Comparison of ENCODE assay signal across 1 cellular context in the genomic region with DNA sequence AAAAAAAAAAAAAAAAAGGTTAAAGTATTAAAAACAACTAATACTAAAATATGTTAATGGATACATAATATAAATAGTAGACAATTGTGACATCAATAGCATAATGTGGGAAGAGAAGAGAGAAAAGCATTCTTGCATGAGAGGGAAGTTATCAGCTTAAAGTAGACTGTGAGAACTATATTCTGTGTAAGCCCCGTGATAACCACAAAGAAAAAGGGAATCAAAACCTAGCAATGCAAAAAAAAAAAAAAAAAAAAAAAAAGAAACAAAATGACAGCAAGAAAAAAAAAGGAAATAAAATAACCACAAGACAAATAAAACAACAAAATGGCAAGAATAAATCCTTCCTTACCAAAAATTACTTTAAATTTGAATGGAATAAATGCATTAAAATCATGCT.
TF ChIP-seq lines count a peak whose summit lies in the region.

No MANE protein-coding gene starts in this region.

TF ChIP-seq in GM23338, 12 proteins besides CTCF, POLR2A, EP300 and RAD21 (continued from another document):
- no peak for TF ChIP-seq ZNF331 (CRISPR knock-in tag; IDR thresholded peaks at IDR 0.05; ENCODE audit: low read depth)
- TF ChIP-seq, protein P1, sequence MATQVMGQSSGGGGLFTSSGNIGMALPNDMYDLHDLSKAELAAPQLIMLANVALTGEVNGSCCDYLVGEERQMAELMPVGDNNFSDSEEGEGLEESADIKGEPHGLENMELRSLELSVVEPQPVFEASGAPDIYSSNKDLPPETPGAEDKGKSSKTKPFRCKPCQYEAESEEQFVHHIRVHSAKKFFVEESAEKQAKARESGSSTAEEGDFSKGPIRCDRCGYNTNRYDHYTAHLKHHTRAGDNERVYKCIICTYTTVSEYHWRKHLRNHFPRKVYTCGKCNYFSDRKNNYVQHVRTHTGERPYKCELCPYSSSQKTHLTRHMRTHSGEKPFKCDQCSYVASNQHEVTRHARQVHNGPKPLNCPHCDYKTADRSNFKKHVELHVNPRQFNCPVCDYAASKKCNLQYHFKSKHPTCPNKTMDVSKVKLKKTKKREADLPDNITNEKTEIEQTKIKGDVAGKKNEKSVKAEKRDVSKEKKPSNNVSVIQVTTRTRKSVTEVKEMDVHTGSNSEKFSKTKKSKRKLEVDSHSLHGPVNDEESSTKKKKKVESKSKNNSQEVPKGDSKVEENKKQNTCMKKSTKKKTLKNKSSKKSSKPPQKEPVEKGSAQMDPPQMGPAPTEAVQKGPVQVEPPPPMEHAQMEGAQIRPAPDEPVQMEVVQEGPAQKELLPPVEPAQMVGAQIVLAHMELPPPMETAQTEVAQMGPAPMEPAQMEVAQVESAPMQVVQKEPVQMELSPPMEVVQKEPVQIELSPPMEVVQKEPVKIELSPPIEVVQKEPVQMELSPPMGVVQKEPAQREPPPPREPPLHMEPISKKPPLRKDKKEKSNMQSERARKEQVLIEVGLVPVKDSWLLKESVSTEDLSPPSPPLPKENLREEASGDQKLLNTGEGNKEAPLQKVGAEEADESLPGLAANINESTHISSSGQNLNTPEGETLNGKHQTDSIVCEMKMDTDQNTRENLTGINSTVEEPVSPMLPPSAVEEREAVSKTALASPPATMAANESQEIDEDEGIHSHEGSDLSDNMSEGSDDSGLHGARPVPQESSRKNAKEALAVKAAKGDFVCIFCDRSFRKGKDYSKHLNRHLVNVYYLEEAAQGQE (IDR thresholded peaks at IDR 0.05; ENCODE audit: unreplicated experiment), result no peak
- no peak for TF ChIP-seq NANOG (IDR thresholded peaks at IDR 0.05; ENCODE audit: borderline replicate concordance)
- no peak for TF ChIP-seq POLR2AphosphoS5 (IDR thresholded peaks at IDR 0.05; ENCODE audit: low read depth)
- TF ChIP-seq EZH2 (IDR thresholded peaks at IDR 0.05; ENCODE audit: low read depth, unreplicated experiment), result no peak
- TF ChIP-seq, protein P2, sequence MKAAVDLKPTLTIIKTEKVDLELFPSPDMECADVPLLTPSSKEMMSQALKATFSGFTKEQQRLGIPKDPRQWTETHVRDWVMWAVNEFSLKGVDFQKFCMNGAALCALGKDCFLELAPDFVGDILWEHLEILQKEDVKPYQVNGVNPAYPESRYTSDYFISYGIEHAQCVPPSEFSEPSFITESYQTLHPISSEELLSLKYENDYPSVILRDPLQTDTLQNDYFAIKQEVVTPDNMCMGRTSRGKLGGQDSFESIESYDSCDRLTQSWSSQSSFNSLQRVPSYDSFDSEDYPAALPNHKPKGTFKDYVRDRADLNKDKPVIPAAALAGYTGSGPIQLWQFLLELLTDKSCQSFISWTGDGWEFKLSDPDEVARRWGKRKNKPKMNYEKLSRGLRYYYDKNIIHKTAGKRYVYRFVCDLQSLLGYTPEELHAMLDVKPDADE (IDR thresholded peaks at IDR 0.05), result no peak
- TF ChIP-seq CREB1 (CRISPR knock-in tag; IDR thresholded peaks at IDR 0.05; ENCODE audit: low read depth), result no peak
